In the genomic region with DNA sequence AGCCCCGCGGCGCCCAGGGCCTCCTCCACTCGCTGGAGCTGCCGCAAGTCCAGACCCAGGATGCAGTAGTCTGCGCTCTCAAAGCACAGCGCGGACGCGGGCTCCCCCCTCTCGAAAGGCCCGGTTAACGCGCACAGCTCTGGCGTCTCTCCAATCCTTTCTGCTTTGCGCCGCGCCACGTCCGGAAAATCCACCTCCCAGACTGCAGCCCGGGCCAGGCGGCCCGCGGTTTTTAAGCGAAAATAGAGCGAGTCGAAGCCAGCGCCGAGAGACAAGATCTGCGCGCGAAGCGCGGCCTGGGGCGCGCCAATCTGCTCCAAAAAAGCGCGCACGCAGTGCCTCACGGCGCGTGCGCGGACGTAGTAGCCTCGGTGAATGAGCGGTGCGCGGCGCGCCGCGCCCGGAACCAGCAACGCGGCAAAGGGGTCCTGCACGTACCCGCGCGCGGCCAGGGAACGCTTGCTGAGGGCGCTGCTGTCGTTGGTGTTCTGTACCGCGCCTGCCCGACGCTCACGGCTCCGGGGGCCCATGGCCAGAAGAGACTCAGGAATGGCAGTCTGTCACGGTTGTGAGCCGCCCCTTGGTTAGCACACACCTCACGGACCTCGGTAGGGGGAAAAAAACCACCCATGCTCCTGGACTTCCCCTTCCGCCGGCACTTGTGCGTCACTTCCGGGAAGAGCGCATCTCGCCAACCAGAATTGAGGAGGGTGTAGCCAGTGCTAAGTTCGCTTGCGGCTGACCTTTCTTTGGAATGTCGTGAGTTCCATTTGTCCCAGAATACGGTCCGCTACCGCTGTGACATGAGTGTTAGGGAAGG, we compare ENCODE assay signal across 1 cellular context.
TF ChIP-seq lines count a peak whose summit lies in the region.

A gene with protein sequence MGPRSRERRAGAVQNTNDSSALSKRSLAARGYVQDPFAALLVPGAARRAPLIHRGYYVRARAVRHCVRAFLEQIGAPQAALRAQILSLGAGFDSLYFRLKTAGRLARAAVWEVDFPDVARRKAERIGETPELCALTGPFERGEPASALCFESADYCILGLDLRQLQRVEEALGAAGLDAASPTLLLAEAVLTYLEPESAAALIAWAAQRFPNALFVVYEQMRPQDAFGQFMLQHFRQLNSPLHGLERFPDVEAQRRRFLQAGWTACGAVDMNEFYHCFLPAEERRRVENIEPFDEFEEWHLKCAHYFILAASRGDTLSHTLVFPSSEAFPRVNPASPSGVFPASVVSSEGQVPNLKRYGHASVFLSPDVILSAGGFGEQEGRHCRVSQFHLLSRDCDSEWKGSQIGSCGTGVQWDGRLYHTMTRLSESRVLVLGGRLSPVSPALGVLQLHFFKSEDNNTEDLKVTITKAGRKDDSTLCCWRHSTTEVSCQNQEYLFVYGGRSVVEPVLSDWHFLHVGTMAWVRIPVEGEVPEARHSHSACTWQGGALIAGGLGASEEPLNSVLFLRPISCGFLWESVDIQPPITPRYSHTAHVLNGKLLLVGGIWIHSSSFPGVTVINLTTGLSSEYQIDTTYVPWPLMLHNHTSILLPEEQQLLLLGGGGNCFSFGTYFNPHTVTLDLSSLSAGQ (minus strand): TSS at position 614 of the 820 bp plus-strand sequence. CDS start 84 bp downstream, at position 530.

TF ChIP-seq in WTC11, 78 proteins besides CTCF, POLR2A, EP300 and RAD21 (continued from another document and continues in another):
- 0 out of 2 replicates have a peak, but pooled peaks have one; percentile 21 for TF ChIP-seq ZNF263 (CRISPR knock-in tag; IDR thresholded peaks at IDR 0.05; ENCODE audit: low read depth)
- TF ChIP-seq, protein P1, sequence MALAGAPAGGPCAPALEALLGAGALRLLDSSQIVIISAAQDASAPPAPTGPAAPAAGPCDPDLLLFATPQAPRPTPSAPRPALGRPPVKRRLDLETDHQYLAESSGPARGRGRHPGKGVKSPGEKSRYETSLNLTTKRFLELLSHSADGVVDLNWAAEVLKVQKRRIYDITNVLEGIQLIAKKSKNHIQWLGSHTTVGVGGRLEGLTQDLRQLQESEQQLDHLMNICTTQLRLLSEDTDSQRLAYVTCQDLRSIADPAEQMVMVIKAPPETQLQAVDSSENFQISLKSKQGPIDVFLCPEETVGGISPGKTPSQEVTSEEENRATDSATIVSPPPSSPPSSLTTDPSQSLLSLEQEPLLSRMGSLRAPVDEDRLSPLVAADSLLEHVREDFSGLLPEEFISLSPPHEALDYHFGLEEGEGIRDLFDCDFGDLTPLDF (CRISPR knock-in tag; IDR thresholded peaks at IDR 0.05) = 0 out of 2 replicates have a peak, but pooled peaks have one; percentile 70
- 0 out of 2 replicates have a peak, but pooled peaks have one; percentile 53 for TF ChIP-seq CREB1 (CRISPR knock-in tag; IDR thresholded peaks at IDR 0.05)
- TF ChIP-seq ZNF671 (CRISPR knock-in tag; IDR thresholded peaks at IDR 0.05) = no peak
- TF ChIP-seq ZSCAN18 (CRISPR knock-in tag; IDR thresholded peaks at IDR 0.05) = no peak
- TF ChIP-seq, protein P2, sequence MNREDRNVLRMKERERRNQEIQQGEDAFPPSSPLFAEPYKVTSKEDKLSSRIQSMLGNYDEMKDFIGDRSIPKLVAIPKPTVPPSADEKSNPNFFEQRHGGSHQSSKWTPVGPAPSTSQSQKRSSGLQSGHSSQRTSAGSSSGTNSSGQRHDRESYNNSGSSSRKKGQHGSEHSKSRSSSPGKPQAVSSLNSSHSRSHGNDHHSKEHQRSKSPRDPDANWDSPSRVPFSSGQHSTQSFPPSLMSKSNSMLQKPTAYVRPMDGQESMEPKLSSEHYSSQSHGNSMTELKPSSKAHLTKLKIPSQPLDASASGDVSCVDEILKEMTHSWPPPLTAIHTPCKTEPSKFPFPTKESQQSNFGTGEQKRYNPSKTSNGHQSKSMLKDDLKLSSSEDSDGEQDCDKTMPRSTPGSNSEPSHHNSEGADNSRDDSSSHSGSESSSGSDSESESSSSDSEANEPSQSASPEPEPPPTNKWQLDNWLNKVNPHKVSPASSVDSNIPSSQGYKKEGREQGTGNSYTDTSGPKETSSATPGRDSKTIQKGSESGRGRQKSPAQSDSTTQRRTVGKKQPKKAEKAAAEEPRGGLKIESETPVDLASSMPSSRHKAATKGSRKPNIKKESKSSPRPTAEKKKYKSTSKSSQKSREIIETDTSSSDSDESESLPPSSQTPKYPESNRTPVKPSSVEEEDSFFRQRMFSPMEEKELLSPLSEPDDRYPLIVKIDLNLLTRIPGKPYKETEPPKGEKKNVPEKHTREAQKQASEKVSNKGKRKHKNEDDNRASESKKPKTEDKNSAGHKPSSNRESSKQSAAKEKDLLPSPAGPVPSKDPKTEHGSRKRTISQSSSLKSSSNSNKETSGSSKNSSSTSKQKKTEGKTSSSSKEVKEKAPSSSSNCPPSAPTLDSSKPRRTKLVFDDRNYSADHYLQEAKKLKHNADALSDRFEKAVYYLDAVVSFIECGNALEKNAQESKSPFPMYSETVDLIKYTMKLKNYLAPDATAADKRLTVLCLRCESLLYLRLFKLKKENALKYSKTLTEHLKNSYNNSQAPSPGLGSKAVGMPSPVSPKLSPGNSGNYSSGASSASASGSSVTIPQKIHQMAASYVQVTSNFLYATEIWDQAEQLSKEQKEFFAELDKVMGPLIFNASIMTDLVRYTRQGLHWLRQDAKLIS (CRISPR knock-in tag; IDR thresholded peaks at IDR 0.05; ENCODE audit: borderline replicate concordance) = no peak
- TF ChIP-seq, protein P3, sequence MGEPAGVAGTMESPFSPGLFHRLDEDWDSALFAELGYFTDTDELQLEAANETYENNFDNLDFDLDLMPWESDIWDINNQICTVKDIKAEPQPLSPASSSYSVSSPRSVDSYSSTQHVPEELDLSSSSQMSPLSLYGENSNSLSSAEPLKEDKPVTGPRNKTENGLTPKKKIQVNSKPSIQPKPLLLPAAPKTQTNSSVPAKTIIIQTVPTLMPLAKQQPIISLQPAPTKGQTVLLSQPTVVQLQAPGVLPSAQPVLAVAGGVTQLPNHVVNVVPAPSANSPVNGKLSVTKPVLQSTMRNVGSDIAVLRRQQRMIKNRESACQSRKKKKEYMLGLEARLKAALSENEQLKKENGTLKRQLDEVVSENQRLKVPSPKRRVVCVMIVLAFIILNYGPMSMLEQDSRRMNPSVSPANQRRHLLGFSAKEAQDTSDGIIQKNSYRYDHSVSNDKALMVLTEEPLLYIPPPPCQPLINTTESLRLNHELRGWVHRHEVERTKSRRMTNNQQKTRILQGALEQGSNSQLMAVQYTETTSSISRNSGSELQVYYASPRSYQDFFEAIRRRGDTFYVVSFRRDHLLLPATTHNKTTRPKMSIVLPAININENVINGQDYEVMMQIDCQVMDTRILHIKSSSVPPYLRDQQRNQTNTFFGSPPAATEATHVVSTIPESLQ (CRISPR knock-in tag; IDR thresholded peaks at IDR 0.05) = no peak
- peak; percentile 59 for TF ChIP-seq FOXP1 (CRISPR knock-in tag; IDR thresholded peaks at IDR 0.05; ENCODE audit: borderline replicate concordance)
- TF ChIP-seq FOXP4 (CRISPR knock-in tag; IDR thresholded peaks at IDR 0.05) = peak; percentile 94
- peak; percentile 55; the same call in 1 of the 2 replicates for TF ChIP-seq SMAD4 (CRISPR knock-in tag; IDR thresholded peaks at IDR 0.05)
- TF ChIP-seq E2F4 (CRISPR knock-in tag; IDR thresholded peaks at IDR 0.05; ENCODE audit: borderline replicate concordance, low read depth) = no peak
- peak; percentile 86 for TF ChIP-seq TEAD1 (CRISPR knock-in tag; IDR thresholded peaks at IDR 0.05)
- TF ChIP-seq ESRRA (CRISPR knock-in tag; IDR thresholded peaks at IDR 0.05; ENCODE audit: borderline replicate concordance) = 0 out of 2 replicates have a peak, but pooled peaks have one; percentile 52
- no peak for TF ChIP-seq ZNF121 (CRISPR knock-in tag; IDR thresholded peaks at IDR 0.05)
- TF ChIP-seq IRF2 (CRISPR knock-in tag; IDR thresholded peaks at IDR 0.05; ENCODE audit: borderline replicate concordance, low read depth) = no peak
- peak; percentile 72 for TF ChIP-seq GABPB1 (CRISPR knock-in tag; IDR thresholded peaks at IDR 0.05)
- no peak for TF ChIP-seq SOX15 (CRISPR knock-in tag; IDR thresholded peaks at IDR 0.05)
- TF ChIP-seq IRF1 (CRISPR knock-in tag; IDR thresholded peaks at IDR 0.05) = peak; percentile 53; the same call in 1 of the 2 replicates
- TF ChIP-seq, protein P4, sequence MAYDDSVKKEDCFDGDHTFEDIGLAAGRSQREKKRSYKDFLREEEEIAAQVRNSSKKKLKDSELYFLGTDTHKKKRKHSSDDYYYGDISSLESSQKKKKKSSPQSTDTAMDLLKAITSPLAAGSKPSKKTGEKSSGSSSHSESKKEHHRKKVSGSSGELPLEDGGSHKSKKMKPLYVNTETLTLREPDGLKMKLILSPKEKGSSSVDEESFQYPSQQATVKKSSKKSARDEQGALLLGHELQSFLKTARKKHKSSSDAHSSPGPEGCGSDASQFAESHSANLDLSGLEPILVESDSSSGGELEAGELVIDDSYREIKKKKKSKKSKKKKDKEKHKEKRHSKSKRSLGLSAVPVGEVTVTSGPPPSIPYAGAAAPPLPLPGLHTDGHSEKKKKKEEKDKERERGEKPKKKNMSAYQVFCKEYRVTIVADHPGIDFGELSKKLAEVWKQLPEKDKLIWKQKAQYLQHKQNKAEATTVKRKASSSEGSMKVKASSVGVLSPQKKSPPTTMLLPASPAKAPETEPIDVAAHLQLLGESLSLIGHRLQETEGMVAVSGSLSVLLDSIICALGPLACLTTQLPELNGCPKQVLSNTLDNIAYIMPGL (CRISPR knock-in tag; IDR thresholded peaks at IDR 0.05) = peak; percentile 80; the same call in 1 of the 2 replicates
- peak; percentile 90; the same call in 1 of the 2 replicates for TF ChIP-seq E2F5 (CRISPR knock-in tag; IDR thresholded peaks at IDR 0.05)
- TF ChIP-seq CDX4 (CRISPR knock-in tag; IDR thresholded peaks at IDR 0.05; ENCODE audit: borderline replicate concordance) = no peak
- TF ChIP-seq AR (CRISPR knock-in tag; IDR thresholded peaks at IDR 0.05) = no peak
- 0 out of 2 replicates have a peak, but pooled peaks have one; percentile 31 for TF ChIP-seq KAT7 (CRISPR knock-in tag; IDR thresholded peaks at IDR 0.05; ENCODE audit: borderline replicate concordance)
- 0 out of 2 replicates have a peak, but pooled peaks have one; percentile 5 for TF ChIP-seq ZBTB21 (CRISPR knock-in tag; IDR thresholded peaks at IDR 0.05; ENCODE audit: borderline replicate concordance)
